17 cellular contexts compared by ENCODE assay signal in the genomic region with DNA sequence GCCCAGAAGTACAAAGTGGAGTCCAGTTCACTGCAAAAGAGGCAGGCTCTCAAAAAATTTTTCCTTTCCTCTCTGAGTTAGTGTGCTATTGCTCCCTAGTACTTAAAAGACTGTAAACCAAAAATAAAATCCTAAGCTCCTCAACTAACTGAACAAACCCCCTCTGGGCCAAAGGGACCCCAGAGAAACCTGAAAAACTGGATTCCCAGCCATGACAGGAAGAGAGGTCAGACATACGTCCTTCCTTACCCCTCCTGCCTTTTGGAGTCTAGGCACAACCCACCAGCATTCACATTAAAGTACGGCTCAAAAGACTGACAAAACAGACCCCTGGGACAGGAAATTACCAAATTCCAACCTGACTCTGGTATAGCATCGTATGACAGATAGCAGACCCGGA.
"Had no signal": no experiment of that assay in that cellular context is flagged by ENCODE, and none has a peak within 500 bp of the region (broad histone marks: within the 10 kb centered on the region; RNA-seq: fewer than 3 reads in every experiment).

No MANE protein-coding gene starts in this region.

- H3K4me1 Mint-ChIP-seq: IgD-negative memory B cell had no signal

- H3K4me3 ChIP-seq: K562, SJCRH30 had no signal

- H3K36me3 Mint-ChIP-seq: IgD-negative memory B cell had no signal

- H3K27ac ChIP-seq: KMS-11, RWPE1, SJCRH30 had no signal

- H3K9ac ChIP-seq: KMS-11 had no signal

- H3K9me3 ChIP-seq: SJCRH30 had no signal

- DNase-seq: Kasumi-1, MM.1S, NCI-H1436, NCI-H187, NCI-H2029, NCI-H2081 treated with DMSO at 0.1 percent for 48 hours, NCI-H2171, NCI-H226, NCI-H446, NCI-H524 treated with DMSO at 0.1 percent for 48 hours, NCI-H774, SHP77 treated with DMSO at 0.1 percent for 48 hours, SJCRH30 had no signal

- H3K27me3 Mint-ChIP-seq: IgD-negative memory B cell had no signal

- H3K4me2 ChIP-seq: KMS-11 had no signal

- H3K27me3 ChIP-seq: SJCRH30 had no signal

- H3K4me1 ChIP-seq: SJCRH30 had no signal

- H3K4me3 Mint-ChIP-seq: IgD-negative memory B cell had no signal

- H3K27ac Mint-ChIP-seq: IgD-negative memory B cell had no signal

- H3K36me3 ChIP-seq: SJCRH30 had no signal
